ENCODE assay signal across 14 cellular contexts in the genomic region with DNA sequence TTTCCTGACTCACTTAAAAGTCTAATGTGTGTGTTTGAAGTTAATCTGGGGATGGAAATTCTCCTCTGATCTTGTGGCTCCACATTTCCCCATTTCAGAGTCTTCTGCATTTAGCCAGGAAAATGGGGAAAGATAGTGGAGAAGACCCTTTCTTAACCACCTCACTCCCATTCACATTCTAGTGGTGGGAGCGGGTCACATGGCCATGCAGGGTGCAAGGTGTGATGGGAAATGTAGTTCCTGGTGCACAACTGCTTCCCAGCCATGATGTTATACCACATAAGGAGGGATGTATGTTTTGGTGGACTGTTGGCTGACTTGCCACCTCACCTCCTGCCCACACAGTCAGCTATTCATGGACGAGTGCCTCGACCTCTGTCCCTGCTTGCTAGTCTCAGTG.
A peak's percentile ranks its signal among the peaks of the same experiment; 100 is the strongest.
DNase-seq lines count a peak whose midpoint lies in the region; ATAC-seq and TF ChIP-seq lines count a peak whose summit lies in the region.
"Had no signal": no experiment of that assay in that cellular context is flagged by ENCODE, and none has a peak within 500 bp of the region (broad histone marks: within the 10 kb centered on the region; RNA-seq: fewer than 3 reads in every experiment).

No MANE protein-coding gene starts in this region.

- H3K23ac ChIP-seq in IMR-90 (ENCODE audit: low read depth, low read length) (no peak overlapping the region), mesendoderm (ENCODE audit: low read length) (no peak overlapping the region)

- no peak; the same call in 1 of the 2 replicates for ATAC-seq in IMR-90 (ENCODE audit: low read depth)
- ATAC-seq in stimulated activated effector memory CD8-positive, alpha-beta T cell treated with anti-CD3 and anti-CD28 coated beads, Interleukin-12 subunit alpha, Interleukin-12 subunit beta, amount 100 ng/mL, for 72 hours = no peak
- ATAC-seq: activated naive CD4-positive, alpha-beta T cell treated with anti-CD3 and anti-CD28 coated beads, Interleukin-2, amount 50 U/mL, for 72 hours; gastrocnemius medialis; natural killer cell had no signal

- no peak overlapping the region for H3K4me3 ChIP-seq in IMR-90 (ENCODE audit: insufficient read depth, low read depth, low read length)
- no peak overlapping the region for H3K4me3 ChIP-seq in mesendoderm (ENCODE audit: low read length)
- H3K4me3 ChIP-seq in vagina = no peak overlapping the region
- H3K4me3 ChIP-seq: cardiac muscle cell, gastrocnemius medialis, lung had no signal

- H3K4ac ChIP-seq in IMR-90 (ENCODE audit: low read depth, low read length) (no peak overlapping the region), mesendoderm (ENCODE audit: low read depth, low read length) (no peak overlapping the region)

- H3K36me3 ChIP-seq in IMR-90 (ENCODE audit: control insufficient read depth, insufficient read depth, low read length) (no peaks in the 10 kb centered on the region), mesendoderm (ENCODE audit: control insufficient read depth, insufficient read depth, low read length) (no peaks in the 10 kb centered on the region), vagina (no peaks in the 10 kb centered on the region)
- H3K36me3 ChIP-seq: cardiac muscle cell, gastrocnemius medialis had no signal

- no peaks in the 10 kb centered on the region for H4K20me1 ChIP-seq in IMR-90 (ENCODE audit: insufficient read depth, low read length)

- H3K4me1 Mint-ChIP-seq in stimulated activated effector memory CD8-positive, alpha-beta T cell treated with anti-CD3 and anti-CD28 coated beads, Interleukin-12 subunit alpha, Interleukin-12 subunit beta, amount 100 ng/mL, for 72 hours = no peaks in the 10 kb centered on the region
- H3K4me1 Mint-ChIP-seq: natural killer cell had no signal

- H3K27ac ChIP-seq in IMR-90 (ENCODE audit: insufficient read depth, low read length) = no peak overlapping the region
- no peak overlapping the region for H3K27ac ChIP-seq in mesendoderm (ENCODE audit: low read depth, low read length)
- H3K27ac ChIP-seq in vagina = no peak overlapping the region
- H3K27ac ChIP-seq: cardiac muscle cell, gastrocnemius medialis had no signal

- no peak overlapping the region for H2AK5ac ChIP-seq in IMR-90 (ENCODE audit: low read depth, low read length)
- no peak overlapping the region for H2AK5ac ChIP-seq in mesendoderm (ENCODE audit: low read length)

- H3K9ac ChIP-seq in IMR-90 (ENCODE audit: low read depth, low read length) (no peak overlapping the region), mesendoderm (ENCODE audit: low read length) (no peak overlapping the region)

- no peak overlapping the region for H3K14ac ChIP-seq in IMR-90 (replicated peaks; ENCODE audit: low read depth, low read length)

- H4K91ac ChIP-seq in IMR-90 (ENCODE audit: insufficient read depth, low read depth, low read length) = no peak overlapping the region

- H3K79me2 ChIP-seq in mesendoderm (ENCODE audit: control insufficient read depth, insufficient read depth, low read length) = no peaks in the 10 kb centered on the region

- 0 out of 2 replicates have a peak, but pooled peaks cover 2% of the 10 kb centered on the region for H3K9me1 ChIP-seq in IMR-90 (ENCODE audit: insufficient read depth, low read length)

- no CpG with 5 or more reads among the region's 3 CpGs for WGBS in IMR-90 (ENCODE audit: extremely low coverage in 2 of 2, insufficient read length in 1 of 2), 2 experiments
- WGBS in mesendoderm (ENCODE audit: extremely low coverage, insufficient coverage, low lambda C conversion rate) = no CpG with 5 or more reads among the region's 3 CpGs

- H3K4me3 Mint-ChIP-seq in stimulated activated effector memory CD8-positive, alpha-beta T cell treated with anti-CD3 and anti-CD28 coated beads, Interleukin-12 subunit alpha, Interleukin-12 subunit beta, amount 100 ng/mL, for 72 hours = no peak overlapping the region
- H3K4me3 Mint-ChIP-seq: natural killer cell had no signal

- H3K9me3 Mint-ChIP-seq in stimulated activated effector memory CD8-positive, alpha-beta T cell treated with anti-CD3 and anti-CD28 coated beads, Interleukin-12 subunit alpha, Interleukin-12 subunit beta, amount 100 ng/mL, for 72 hours = peaks cover 5% of the 10 kb centered on the region

- no peak overlapping the region for H4K8ac ChIP-seq in IMR-90 (ENCODE audit: low read depth in 2 of 2, low read length in 2 of 2)
- H4K8ac ChIP-seq in mesendoderm (ENCODE audit: low read depth, low read length) = no peak overlapping the region

- peak; percentile 19 for DNase-seq in NCI-H2171 treated with DMSO at 0.1 percent for 48 hours (lab: John Stamatoyannopoulos, UW)
- no peak for DNase-seq in NCI-H2171 (lab: John Stamatoyannopoulos, UW)
- DNase-seq in IMR-90 = no peak
- DNase-seq in SW480 (ENCODE audit: low spot score) = peak; percentile 9
- peak; percentile 66 for DNase-seq in mesendoderm
- no peak for DNase-seq in stimulated activated effector memory CD8-positive, alpha-beta T cell treated with anti-CD3 and anti-CD28 coated beads, Interleukin-12 subunit alpha, Interleukin-12 subunit beta, amount 100 ng/mL, for 72 hours (ENCODE audit: low spot score in 2 of 2)
- DNase-seq in stimulated activated CD4-positive, alpha-beta T cell treated with anti-CD3 and anti-CD28 coated beads, Interleukin-1b, Interleukin-23, amount 100 ng/mL, for 48 hours = no peak
- no peak for DNase-seq in vagina (ENCODE audit: extremely low spot score in 2 of 2)
- DNase-seq: gastrocnemius medialis, natural killer cell, T-helper 1 cell had no signal

- H3K79me1 ChIP-seq in IMR-90 (ENCODE audit: low read depth in 1 of 2, low read length in 2 of 2) (no peaks in the 10 kb centered on the region), mesendoderm (ENCODE audit: low read length) (no peaks in the 10 kb centered on the region)

- BruUV-seq in IMR-90 (replicated peaks; lab: Mats Ljungman, UMichigan) = no TSS peak

- intact Hi-C loops in IMR-90 (cut with micrococcal nuclease) = no loop called here
- intact Hi-C loops in vagina (cut with DNase I) = no loop called here

- no peak overlapping the region for H3K27ac Mint-ChIP-seq in stimulated activated effector memory CD8-positive, alpha-beta T cell treated with anti-CD3 and anti-CD28 coated beads, Interleukin-12 subunit alpha, Interleukin-12 subunit beta, amount 100 ng/mL, for 72 hours
- H3K27ac Mint-ChIP-seq: activated naive CD4-positive, alpha-beta T cell treated with anti-CD3 and anti-CD28 coated beads, Interleukin-2, amount 50 U/mL, for 72 hours; natural killer cell had no signal

- H2AFZ ChIP-seq in IMR-90 (replicated peaks; ENCODE audit: low read length, poor library complexity) = peak overlapping the region; percentile 0

- H3K4me2 ChIP-seq in IMR-90 (ENCODE audit: low read depth, low read length) = no peak overlapping the region
- H3K4me2 ChIP-seq in mesendoderm (ENCODE audit: low read length) = no peak overlapping the region

- H3K56ac ChIP-seq in IMR-90 (ENCODE audit: extremely low read depth, insufficient read depth, low read length) = no peak overlapping the region
- no peak overlapping the region for H3K56ac ChIP-seq in mesendoderm (ENCODE audit: low read length)

- no peak overlapping the region for H3K18ac ChIP-seq in IMR-90 (ENCODE audit: low read depth, low read length)
- no peak overlapping the region for H3K18ac ChIP-seq in mesendoderm (ENCODE audit: low read length)

- POLR2A ChIA-PET in IMR-90 (lab: Charles Lee; ENCODE audit: unreplicated experiment) = no interaction called here

- H3K27me3 ChIP-seq in IMR-90 (ENCODE audit: control insufficient read depth, insufficient read depth, low read length) = peaks cover 2% of the 10 kb centered on the region
- H3K27me3 ChIP-seq in mesendoderm (ENCODE audit: insufficient read depth, low read length, poor library complexity) = no peaks in the 10 kb centered on the region
- H3K27me3 ChIP-seq in vagina = no peaks in the 10 kb centered on the region
- H3K27me3 ChIP-seq: cardiac muscle cell, gastrocnemius medialis had no signal

- no peak overlapping the region for H4K5ac ChIP-seq in IMR-90 (ENCODE audit: low read depth, low read length)
- no peak overlapping the region for H4K5ac ChIP-seq in mesendoderm (ENCODE audit: low read length)

- dilution Hi-C loops in IMR-90 (cut with HindIII; ENCODE audit: low sequenced_read_pairs, unreplicated experiment) = no loop called here

- no peak overlapping the region for H2BK20ac ChIP-seq in IMR-90 (ENCODE audit: low read depth, low read length)

- H2BK5ac ChIP-seq in IMR-90 (ENCODE audit: low read depth, low read length, poor library complexity, severe bottlenecking) (no peak overlapping the region), mesendoderm (ENCODE audit: low read length) (no peak overlapping the region)

- H3K9me3 ChIP-seq in IMR-90 (ENCODE audit: control insufficient read depth, insufficient read depth, low read length) (peaks cover 12% of the 10 kb centered on the region), vagina (peaks cover 5% of the 10 kb centered on the region)

- H3K4me1 ChIP-seq in IMR-90 (ENCODE audit: control insufficient read depth, insufficient read depth, low read length) = no peaks in the 10 kb centered on the region
- H3K4me1 ChIP-seq in mesendoderm (ENCODE audit: control insufficient read depth, low read depth, low read length) = peaks cover 6% of the 10 kb centered on the region
- H3K4me1 ChIP-seq in vagina = no peaks in the 10 kb centered on the region
- H3K4me1 ChIP-seq: gastrocnemius medialis had no signal

- H2BK120ac ChIP-seq in IMR-90 (ENCODE audit: low read depth, low read length) = no peak overlapping the region
- no peak overlapping the region for H2BK120ac ChIP-seq in mesendoderm (ENCODE audit: low read depth, low read length)

- CTCF ChIA-PET in IMR-90 (lab: Yijun Ruan, JAX) = no interaction called here

- in situ Hi-C loops in IMR-90 (cut with MboI; ENCODE audit: low sequenced_read_pairs) = no loop called here

- no peak for TF ChIP-seq CTCF in IMR-90 (conservative IDR thresholded peaks at IDR 0.05; ENCODE audit: low read depth, low read length)
- TF ChIP-seq CTCF in vagina (IDR thresholded peaks at IDR 0.05) = no peak

- no peak for TF ChIP-seq POLR2A in IMR-90 (IDR thresholded peaks at IDR 0.05; ENCODE audit: low read depth, low read length)
- no peak for TF ChIP-seq POLR2A in vagina (IDR thresholded peaks at IDR 0.05)

- H2AK9ac ChIP-seq in IMR-90 (replicated peaks; ENCODE audit: low read depth, low read length, poor library complexity) = no peak overlapping the region

- no peak for TF ChIP-seq RAD21 in IMR-90 (IDR thresholded peaks at IDR 0.05; ENCODE audit: low read length)

- H3K36me3 Mint-ChIP-seq in stimulated activated effector memory CD8-positive, alpha-beta T cell treated with anti-CD3 and anti-CD28 coated beads, Interleukin-12 subunit alpha, Interleukin-12 subunit beta, amount 100 ng/mL, for 72 hours = no peaks in the 10 kb centered on the region
- H3K36me3 Mint-ChIP-seq: natural killer cell had no signal

- H2BK15ac ChIP-seq in IMR-90 (ENCODE audit: low read depth, low read length) (no peak overlapping the region), mesendoderm (replicated peaks; ENCODE audit: low read depth) (no peak overlapping the region)

Comparison
In these comparisons a context has a peak if more than half of its experiments do, and no peak if none do; other contexts are left out.
1. DNase-seq: peak in NCI-H2171 treated with DMSO at 0.1 percent for 48 hours (single experiment), SW480 (single experiment) and mesendoderm (single experiment); none in NCI-H2171 (single experiment), IMR-90 (single experiment), stimulated activated effector memory CD8-positive, alpha-beta T cell treated with anti-CD3 and anti-CD28 coated beads, Interleukin-12 subunit alpha, Interleukin-12 subunit beta, amount 100 ng/mL, for 72 hours (0 of 2), stimulated activated CD4-positive, alpha-beta T cell treated with anti-CD3 and anti-CD28 coated beads, Interleukin-1b, Interleukin-23, amount 100 ng/mL, for 48 hours (single experiment) and vagina (0 of 2).